ENCODE assay signal across 7 cellular contexts in genomic region chr1:63593303-63593886, GRCh38. TPM values are rescaled to one million over a fixed set of nuclear protein-coding genes. Genes with fewer than 3 reads are reported as not detected.
DNase-seq lines count a peak whose midpoint lies in the region; ATAC-seq and TF ChIP-seq lines count a peak whose summit lies in the region.

Gene PGM1, plus strand, starts transcription at chr1:63593411. Its CDS starts 78 bp downstream, at chr1:63593489.

- CTCF ChIA-PET in MCF 10A (lab: Yijun Ruan, JAX), result interaction anchor here (0.7 to 1.3 kb wide), 5 partner anchors 14 to 122 kb away, joined by 3 to 5 read pairs (median 3); no protein-coding TSS in a partner anchor

- DNase-seq in NCI-H1930 (lab: John Stamatoyannopoulos, UW), result peak; percentile 27 to 52
- DNase-seq in UCSD-AML1 (lab: John Stamatoyannopoulos, UW; ENCODE audit: unreplicated experiment), result peak; percentile 66
- DNase-seq in MCF 10A (ENCODE audit: unreplicated experiment), result peak; percentile 72

- H3K36me3 ChIP-seq in iPS-20b (ENCODE audit: insufficient read depth, low read depth, low read length), result no peaks in the 10 kb centered on the region

- H3K4me3 ChIP-seq in iPS-20b (ENCODE audit: low read length) (peak within 1 kb of the TSS; percentile 93), skin epidermis (peak within 1 kb of the TSS; percentile 61 to 91 (median 77))

- POLR2A ChIA-PET in MCF 10A (lab: Yijun Ruan, JAX), result interaction anchor here (0.5 to 3.4 kb wide), 16 partner anchors 9 to 670 kb away, joined by 3 to 17 read pairs (median 5); partner anchors contain the start of gene EFCAB7

- H3K27ac ChIP-seq in iPS-20b (ENCODE audit: low read length) (no peak within 1 kb of the TSS), skin epidermis (peak within 1 kb of the TSS; percentile 48 to 97 (median 91))

- peaks cover 23% of the 10 kb centered on the region for H3K4me1 Mint-ChIP-seq in MCF 10A (ENCODE audit: insufficient read depth, unreplicated experiment)

- H3K9me3 Mint-ChIP-seq in MCF 10A (ENCODE audit: unreplicated experiment), result no peaks in the 10 kb centered on the region

- H3K27me3 Mint-ChIP-seq in MCF 10A (ENCODE audit: insufficient read depth, unreplicated experiment), result no peaks in the 10 kb centered on the region

- H3K4me1 ChIP-seq in iPS-20b (ENCODE audit: insufficient read depth, low read length), result 0 out of 2 replicates have a peak, but pooled peaks cover 5% of the 10 kb centered on the region

- peak within 1 kb of the TSS; percentile 96 for H3K4me3 Mint-ChIP-seq in MCF 10A (ENCODE audit: unreplicated experiment)

- H3K27ac Mint-ChIP-seq in MCF 10A (ENCODE audit: low read depth, unreplicated experiment), result peak within 1 kb of the TSS; percentile 92

- intact Hi-C loops in MCF 10A (cut with micrococcal nuclease), result no loop called here

- peak within 1 kb of the TSS; percentile 72; the same call in 1 of the 2 replicates for H3K9ac ChIP-seq in iPS-20b (ENCODE audit: low read depth, low read length)

- BruUV-seq in MCF 10A (replicated peaks; lab: Mats Ljungman, UMichigan), result no TSS peak

- peak; percentile 46 for ATAC-seq in GM18508 (IDR thresholded peaks at IDR 0.05; ENCODE audit: insufficient read depth, unreplicated experiment)
- ATAC-seq in HG02885 (IDR thresholded peaks at IDR 0.05; ENCODE audit: poor library complexity, unreplicated experiment), result peak; percentile 82

- no peaks in the 10 kb centered on the region for H3K9me3 ChIP-seq in iPS-20b (ENCODE audit: insufficient read depth, low read depth, low read length)

- peaks cover 20% of the 10 kb centered on the region for H3K36me3 Mint-ChIP-seq in MCF 10A (ENCODE audit: insufficient read depth, unreplicated experiment)

- no peak for TF ChIP-seq CTCF in MCF 10A (IDR thresholded peaks at IDR 0.05; ENCODE audit: unreplicated experiment)

- H3K27me3 ChIP-seq in iPS-20b (ENCODE audit: insufficient read depth, low read length), result peaks cover 20% of the 10 kb centered on the region

RNA-seq across cellular contexts. Expression of gene PGM1, which starts in this region (rescaled TPM):
- total RNA-seq in MCF 10A (2022), result 60.2 and 77.9 TPM in 2 replicates
